ENCODE assay signal across 8 cellular contexts in the genomic region with DNA sequence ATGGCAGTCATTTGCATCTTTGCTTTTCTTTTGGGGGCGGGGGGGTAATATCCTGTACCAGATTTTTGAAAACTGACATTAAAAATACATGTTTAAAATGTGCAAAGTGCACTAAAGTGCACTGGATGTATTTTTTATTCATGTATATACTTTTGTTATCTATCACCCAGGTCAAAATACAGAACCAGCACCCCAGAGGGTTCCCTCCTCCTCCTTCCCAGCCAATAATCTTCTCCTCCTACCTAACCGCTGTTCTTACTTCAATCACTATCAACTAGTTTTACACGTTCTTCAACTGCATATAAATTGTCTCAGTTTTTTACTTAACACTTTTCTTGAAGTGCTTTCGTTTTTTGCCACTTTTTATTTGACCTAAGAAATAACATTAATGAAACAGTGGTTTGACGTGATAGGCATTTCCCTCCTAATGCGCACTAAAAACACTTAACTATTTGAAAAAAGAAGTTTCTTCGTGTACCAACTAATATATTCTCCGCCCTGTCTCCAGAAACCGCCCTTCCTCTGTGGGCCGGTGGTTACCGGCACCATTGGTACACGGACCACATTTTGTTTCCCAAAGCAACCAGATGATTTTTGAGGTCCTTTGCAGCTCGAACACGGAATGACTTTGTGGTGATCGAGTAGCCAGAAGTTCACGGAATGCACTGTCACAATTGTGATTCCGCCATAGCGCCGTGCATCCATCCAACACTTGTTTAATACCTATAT. TPM values are rescaled to one million over a fixed set of nuclear protein-coding genes. Genes with fewer than 3 reads are reported as not detected.
A peak's percentile ranks its signal among the peaks of the same experiment; 100 is the strongest.
DNase-seq lines count a peak whose midpoint lies in the region; ATAC-seq, FAIRE-seq and TF ChIP-seq lines count a peak whose summit lies in the region.

No MANE protein-coding gene starts in this region.

- H3K27me3 ChIP-seq in A673 (replicated peaks; ENCODE audit: insufficient read depth, low read depth, low read length, poor library complexity) (no peaks in the 10 kb centered on the region), HCT116 (ENCODE audit: insufficient read depth, low read length) (no peaks in the 10 kb centered on the region), esophagus (ENCODE audit: control insufficient read depth in 1 of 2, insufficient read depth in 2 of 2, low read length in 2 of 2) (no peaks in the 10 kb centered on the region), pancreas (no peaks in the 10 kb centered on the region)

- CTCF ChIA-PET in A673 (lab: Charles Lee) (interaction anchor here (1.1 kb wide), 1 partner anchor 83 kb away, joined by 3 read pairs; no protein-coding TSS in a partner anchor), HCT116 (lab: Charles Lee) (interaction anchor here (1.1 kb wide), 1 partner anchor 48 kb away, joined by 6 read pairs; no protein-coding TSS in a partner anchor)

- FAIRE-seq in pancreas (lab: Jason Lieb, UNC) = no peak

- H3K4me2 ChIP-seq in HCT116 (ENCODE audit: low read length) = peak overlapping the region; percentile 78

- H3K4me1 ChIP-seq in A673 (ENCODE audit: insufficient read depth, low read length, poor library complexity, severe bottlenecking) = peaks cover 6% of the 10 kb centered on the region
- peaks cover 18 to 32% of the 10 kb centered on the region in 2 experiments; a peak in 3 of 4 replicates for H3K4me1 ChIP-seq in HCT116 (ENCODE audit: control insufficient read depth in 1 of 2, insufficient read depth in 2 of 2, low read length in 2 of 2)
- no peaks in the 10 kb centered on the region for H3K4me1 ChIP-seq in esophagus (ENCODE audit: control insufficient read depth in 2 of 2, insufficient read depth in 2 of 2, low read length in 1 of 2)
- H3K4me1 ChIP-seq in pancreas = peaks cover 0 to 13% (median 0%) of the 10 kb centered on the region in 3 donors

- peaks cover 6% of the 10 kb centered on the region for H4K20me1 ChIP-seq in HCT116 (ENCODE audit: insufficient read depth)

- H3K36me3 ChIP-seq in A673 (ENCODE audit: insufficient read depth, low read length, poor library complexity, severe bottlenecking) (no peaks in the 10 kb centered on the region), HCT116 (ENCODE audit: control insufficient read depth in 1 of 2, insufficient read depth in 2 of 2, low read length in 2 of 2) (no peaks in the 10 kb centered on the region), esophagus (ENCODE audit: control insufficient read depth in 2 of 2, insufficient read depth in 2 of 2, low read length in 1 of 2) (no peaks in the 10 kb centered on the region), pancreas (no peaks in the 10 kb centered on the region)

- DNase-seq in A673 (ENCODE audit: low spot score) (peak; percentile 34), HCT116 (ENCODE audit: low read depth, low spot score) (no peak), pancreas (peak in 2 of 6 donors; percentile 8 to 35), midbrain (lab: John Stamatoyannopoulos, UW) (no peak), superior temporal gyrus (ENCODE audit: extremely low spot score) (no peak)
- peak; percentile 46 to 54 for DNase-seq in activated CD4-positive, alpha-beta T cell treated with anti-CD3 and anti-CD28 coated beads, Interleukin-2, amount 50 U/mL, for 48 hours

- WGBS in esophagus, 2 donors = 4 to 5% methylated on average over 19 of the region's 19 CpGs
- WGBS in pancreas, 2 donors = 2 to 5% methylated on average over 19 of the region's 19 CpGs

- H3K9me3 ChIP-seq in A673 (ENCODE audit: low read depth, low read length, poor library complexity, severe bottlenecking) = no peaks in the 10 kb centered on the region
- H3K9me3 ChIP-seq in HCT116 (ENCODE audit: control insufficient read depth in 1 of 2, insufficient read depth in 1 of 2, low read depth in 1 of 2, low read length in 2 of 2) = no peaks in the 10 kb centered on the region
- no peaks in the 10 kb centered on the region for H3K9me3 ChIP-seq in esophagus (ENCODE audit: control insufficient read depth in 2 of 2, insufficient read depth in 1 of 2, low read depth in 1 of 2, low read length in 1 of 2)
- no peaks in the 10 kb centered on the region for H3K9me3 ChIP-seq in pancreas

- no peak for TF ChIP-seq POLR2A in HCT116 (IDR thresholded peaks at IDR 0.05; ENCODE audit: borderline replicate concordance, extremely low read depth, insufficient read depth, insufficient read length)

- peak overlapping the region; percentile 91 for H3K4me3 ChIP-seq in A673 (ENCODE audit: low read depth, low read length, poor library complexity, severe bottlenecking)
- H3K4me3 ChIP-seq in HCT116 (replicated peaks in 1 of 2; ENCODE audit: low read depth in 1 of 2, low read length in 2 of 2) = peak overlapping the region; percentile 56 to 70
- peak overlapping the region; percentile 37 to 86 for H3K4me3 ChIP-seq in esophagus (ENCODE audit: low read depth in 1 of 2, low read length in 2 of 2)
- H3K4me3 ChIP-seq in pancreas = peak overlapping the region in 2 of 4 donors; percentile 59 to 78

- RAD21 ChIA-PET in HCT116 (lab: Charles Lee; ENCODE audit: low non-redundant PET in 1 of 2, low total read pairs in 2 of 2, uncharacterized antibody in 2 of 2, unreplicated experiment in 2 of 2) = no interaction called here

- TF ChIP-seq CTCF in A673 (conservative IDR thresholded peaks at IDR 0.05; ENCODE audit: low read depth, low read length) (no peak), HCT116 (IDR thresholded peaks at IDR 0.05 in 2 of 3, conservative IDR thresholded peaks at IDR 0.05 in 1 of 3; ENCODE audit: borderline replicate concordance in 1 of 3, insufficient read depth in 1 of 3, low read depth in 2 of 3, low read length in 2 of 3) (no peak), pancreas (IDR thresholded peaks at IDR 0.05) (no peak)

- BruUV-seq in A673 (replicated peaks; lab: Mats Ljungman, UMichigan) (no TSS peak), HCT116 (replicated peaks; lab: Mats Ljungman, UMichigan) (no TSS peak)

- intact Hi-C loops in A673 (cut with micrococcal nuclease; ENCODE audit: unreplicated experiment) = no loop called here
- intact Hi-C loops in HCT116 (cut with micrococcal nuclease) = no loop called here
- intact Hi-C loops in pancreas (cut with DNase I) = no loop called here

- peak overlapping the region; percentile 77 for H2AFZ ChIP-seq in HCT116 (ENCODE audit: low read depth, low read length, poor library complexity, severe bottlenecking)

- POLR2A ChIA-PET in A673 (lab: Charles Lee; ENCODE audit: low non-redundant PET) = no interaction called here
- POLR2A ChIA-PET in HCT116 (lab: Charles Lee) = interaction anchor here (1.0 kb wide), 1 partner anchor 9 kb away, joined by 6 read pairs; no protein-coding TSS in a partner anchor

- H3K27ac ChIP-seq in A673 (ENCODE audit: low read depth, low read length, poor library complexity, severe bottlenecking) (peak overlapping the region; percentile 44), HCT116 (ENCODE audit: low read depth, low read length) (peak overlapping the region; percentile 52), esophagus (ENCODE audit: low read depth in 2 of 2, low read length in 1 of 2) (peak overlapping the region; percentile 87 to 96), pancreas (peak overlapping the region; percentile 85 to 91 (median 88))

- H3K9me2 ChIP-seq in HCT116 (ENCODE audit: insufficient read depth) = no peaks in the 10 kb centered on the region

- H3K9ac ChIP-seq in HCT116 (ENCODE audit: low read length) = peak overlapping the region; percentile 64

- no peak for TF ChIP-seq RAD21 in HCT116 (IDR thresholded peaks at IDR 0.05; ENCODE audit: low read depth)

- ATAC-seq in HCT116 (no peak), pancreas (peak in 2 of 4 donors; percentile 11 to 14), HG03460 (IDR thresholded peaks at IDR 0.05; ENCODE audit: unreplicated experiment) (no peak)

- peaks cover 34% of the 10 kb centered on the region for H3K79me2 ChIP-seq in HCT116 (ENCODE audit: insufficient read depth, low read length)

TF ChIP-seq in HCT116, 20 proteins besides CTCF, POLR2A, EP300 and RAD21:
- no peak for TF ChIP-seq SRF (IDR thresholded peaks at IDR 0.05; ENCODE audit: low read depth)
TF ChIP-seq in HCT116: peak in this region for 0.

RNA-seq across cellular contexts. Expression of a gene that starts 0.8 kb away (rescaled TPM):
- 53.3 and 54.5 TPM in 2 replicates for total RNA-seq in A673 (2021)
- total RNA-seq in HCT116 (2021; ENCODE audit: unreplicated experiment) = 43.1 TPM
- polyA plus RNA-seq in HCT116 (2012) = 21.5 and 25.3 TPM in 2 replicates
- 10 to 100 TPM; 27.6 to 35.7 TPM for polyA plus RNA-seq in esophagus
- 100 to 1,000 TPM in 3 of 6 donors, 10 to 100 TPM in 3; 79.9 to 139 (median 113) TPM for total RNA-seq in pancreas
- 10 to 100 TPM; 64.9 to 77.4 TPM for polyA plus RNA-seq in pancreas

Comparison
In these comparisons a context has a peak if more than half of its experiments do, and no peak if none do; other contexts are left out.
1. DNase-seq: peak in A673 (single experiment) and activated CD4-positive, alpha-beta T cell treated with anti-CD3 and anti-CD28 coated beads, Interleukin-2, amount 50 U/mL, for 48 hours (2 of 2); none in HCT116 (single experiment), midbrain (single experiment) and superior temporal gyrus (single experiment).
2. Peak in every context shown above with its lines, with median percentiles within 50 percentile points of each other: H3K27ac ChIP-seq.